ENCODE assay signal across 18 cellular contexts in genomic region chr17:34852614-34853013, GRCh38.
DNase-seq lines count a peak whose midpoint lies in the region; ATAC-seq and TF ChIP-seq lines count a peak whose summit lies in the region.
"Had no signal": no experiment of that assay in that cellular context is flagged by ENCODE, and none has a peak within 500 bp of the region (broad histone marks: within the 10 kb centered on the region; RNA-seq: fewer than 3 reads in every experiment).

No MANE protein-coding gene starts in this region.

- H3K36me3 Mint-ChIP-seq in activated CD8-positive, alpha-beta memory T cell treated with anti-CD3 and anti-CD28 coated beads, Interleukin-2, amount 10 ng/mL, durations not matched to agents 7 days and 5 days: no peaks in the 10 kb centered on the region
- H3K36me3 Mint-ChIP-seq in type B pancreatic cell: no peaks in the 10 kb centered on the region
- no peaks in the 10 kb centered on the region for H3K36me3 Mint-ChIP-seq in effector memory CD8-positive, alpha-beta T cell (ENCODE audit: insufficient read depth)
- H3K36me3 Mint-ChIP-seq: activated naive CD8-positive, alpha-beta T cell treated with anti-CD3 and anti-CD28 coated beads, Interleukin-2, amount 10 ng/mL, durations not matched to agents 7 days and 5 days; CD8-positive, alpha-beta memory T cell; T-cell had no signal

- no peaks in the 10 kb centered on the region for H3K4me1 Mint-ChIP-seq in activated CD8-positive, alpha-beta memory T cell treated with anti-CD3 and anti-CD28 coated beads, Interleukin-2, amount 10 ng/mL, durations not matched to agents 7 days and 5 days
- no peaks in the 10 kb centered on the region for H3K4me1 Mint-ChIP-seq in type B pancreatic cell (ENCODE audit: unreplicated experiment)
- H3K4me1 Mint-ChIP-seq in effector memory CD8-positive, alpha-beta T cell (ENCODE audit: low read depth in 2 of 2): no peaks in the 10 kb centered on the region
- H3K4me1 Mint-ChIP-seq: activated CD4-positive, alpha-beta T cell treated with anti-CD3 and anti-CD28 coated beads for 36 hours; activated naive CD8-positive, alpha-beta T cell treated with anti-CD3 and anti-CD28 coated beads, Interleukin-2, amount 10 ng/mL, durations not matched to agents 7 days and 5 days; CD8-positive, alpha-beta memory T cell had no signal

- no peak overlapping the region for H3K27ac Mint-ChIP-seq in activated CD8-positive, alpha-beta memory T cell treated with anti-CD3 and anti-CD28 coated beads, Interleukin-2, amount 10 ng/mL, durations not matched to agents 7 days and 5 days
- H3K27ac Mint-ChIP-seq in type B pancreatic cell: no peak overlapping the region
- no peak overlapping the region for H3K27ac Mint-ChIP-seq in effector memory CD8-positive, alpha-beta T cell
- H3K27ac Mint-ChIP-seq: activated CD4-positive, alpha-beta T cell treated with anti-CD3 and anti-CD28 coated beads for 36 hours; activated naive CD8-positive, alpha-beta T cell treated with anti-CD3 and anti-CD28 coated beads, Interleukin-2, amount 10 ng/mL, durations not matched to agents 7 days and 5 days; CD8-positive, alpha-beta memory T cell; T-cell had no signal

- H3K4me3 Mint-ChIP-seq in activated CD8-positive, alpha-beta memory T cell treated with anti-CD3 and anti-CD28 coated beads, Interleukin-2, amount 10 ng/mL, durations not matched to agents 7 days and 5 days: no peak overlapping the region
- no peak overlapping the region for H3K4me3 Mint-ChIP-seq in type B pancreatic cell
- H3K4me3 Mint-ChIP-seq in effector memory CD8-positive, alpha-beta T cell: no peak overlapping the region
- H3K4me3 Mint-ChIP-seq: activated CD4-positive, alpha-beta T cell treated with anti-CD3 and anti-CD28 coated beads for 36 hours; activated naive CD8-positive, alpha-beta T cell treated with anti-CD3 and anti-CD28 coated beads, Interleukin-2, amount 10 ng/mL, durations not matched to agents 7 days and 5 days; CD8-positive, alpha-beta memory T cell; T-cell had no signal

- H3K36me3 ChIP-seq in KMS-11 (ENCODE audit: insufficient read depth) (no peaks in the 10 kb centered on the region), body of pancreas (replicated peaks in 1 of 2; ENCODE audit: insufficient read depth in 1 of 2, low read depth in 2 of 2) (no peaks in the 10 kb centered on the region)
- H3K36me3 ChIP-seq: cardiac muscle cell had no signal

- H4K20me1 ChIP-seq in KMS-11 (ENCODE audit: insufficient read depth): no peaks in the 10 kb centered on the region

- no peak for DNase-seq in activated CD8-positive, alpha-beta memory T cell treated with anti-CD3 and anti-CD28 coated beads, Interleukin-2, amount 10 ng/mL, durations not matched to agents 7 days and 5 days
- DNase-seq in activated CD8-positive, alpha-beta memory T cell treated with anti-CD3 and anti-CD28 coated beads, Interleukin-2, amount 50 U/mL, for 4 hours: no peak
- DNase-seq in type B pancreatic cell (ENCODE audit: extremely low spot score, unreplicated experiment) (no peak), body of pancreas (no peak), NCI-H1694 (lab: John Stamatoyannopoulos, UW) (no peak)
- DNase-seq in effector memory CD8-positive, alpha-beta T cell: no peak
- DNase-seq: ACHN; activated CD4-positive, alpha-beta T cell treated with anti-CD3 and anti-CD28 coated beads for 36 hours; activated naive CD8-positive, alpha-beta T cell treated with anti-CD3 and anti-CD28 coated beads, Interleukin-2, amount 10 ng/mL, durations not matched to agents 7 days and 5 days; CD8-positive, alpha-beta memory T cell; NCI-H1105 treated with DMSO at 0.1 percent for 48 hours; NCI-H510A; stimulated activated naive CD4-positive, alpha-beta T cell; T-cell had no signal

- peak; percentile 42 for ATAC-seq in activated CD8-positive, alpha-beta memory T cell treated with anti-CD3 and anti-CD28 coated beads, Interleukin-2, amount 10 ng/mL, durations not matched to agents 7 days and 5 days
- no peak for ATAC-seq in body of pancreas
- no peak for ATAC-seq in effector memory CD8-positive, alpha-beta T cell (replicated peaks)
- ATAC-seq: activated CD4-positive, alpha-beta T cell treated with anti-CD3 and anti-CD28 coated beads for 36 hours; Panc1; T-cell had no signal

- 72 to 73% methylated on average over 4 to 5 of the region's 5 CpGs for WGBS in body of pancreas, 2 donors

- H3K27me3 Mint-ChIP-seq in activated CD8-positive, alpha-beta memory T cell treated with anti-CD3 and anti-CD28 coated beads, Interleukin-2, amount 10 ng/mL, durations not matched to agents 7 days and 5 days: peaks cover 13% of the 10 kb centered on the region
- peaks cover 31% of the 10 kb centered on the region for H3K27me3 Mint-ChIP-seq in type B pancreatic cell
- peaks cover 32 to 48% of the 10 kb centered on the region in 2 donors for H3K27me3 Mint-ChIP-seq in effector memory CD8-positive, alpha-beta T cell
- H3K27me3 Mint-ChIP-seq: activated CD4-positive, alpha-beta T cell treated with anti-CD3 and anti-CD28 coated beads for 36 hours; activated naive CD8-positive, alpha-beta T cell treated with anti-CD3 and anti-CD28 coated beads, Interleukin-2, amount 10 ng/mL, durations not matched to agents 7 days and 5 days had no signal

- no peak overlapping the region for H3K4me2 ChIP-seq in KMS-11

- H2AFZ ChIP-seq in KMS-11 (ENCODE audit: low read depth): no peak overlapping the region

- no peak for TF ChIP-seq POLR2A in body of pancreas (IDR thresholded peaks at IDR 0.05)

- H3K27ac ChIP-seq in KMS-11 (no peak overlapping the region), VCaP (no peak overlapping the region), body of pancreas (no peak overlapping the region)
- H3K27ac ChIP-seq: cardiac muscle cell had no signal

- CTCF ChIA-PET in activated CD8-positive, alpha-beta memory T cell treated with anti-CD3 and anti-CD28 coated beads, Interleukin-2, amount 10 ng/mL, durations not matched to agents 7 days and 5 days (lab: Charles Lee): no interaction called here

- H3K27me3 ChIP-seq in KMS-11 (ENCODE audit: insufficient read depth, low read depth) (no peaks in the 10 kb centered on the region), body of pancreas (no peaks in the 10 kb centered on the region)
- H3K27me3 ChIP-seq: cardiac muscle cell had no signal

- no peaks in the 10 kb centered on the region for H3K79me2 ChIP-seq in KMS-11 (ENCODE audit: insufficient read depth, low read depth)

- H3K9me3 ChIP-seq in body of pancreas: no peaks in the 10 kb centered on the region

- H3K4me3 ChIP-seq in KMS-11 (IDR thresholded peaks at IDR 0.05; ENCODE audit: insufficient read depth, low read depth, low read length): no peak overlapping the region
- H3K4me3 ChIP-seq in body of pancreas: no peak overlapping the region
- H3K4me3 ChIP-seq: cardiac muscle cell had no signal

- intact Hi-C loops in body of pancreas (cut with DNase I): no loop called here

- H3K9me3 Mint-ChIP-seq in activated CD8-positive, alpha-beta memory T cell treated with anti-CD3 and anti-CD28 coated beads, Interleukin-2, amount 10 ng/mL, durations not matched to agents 7 days and 5 days (ENCODE audit: low read depth): no peaks in the 10 kb centered on the region
- H3K9me3 Mint-ChIP-seq in type B pancreatic cell: no peaks in the 10 kb centered on the region
- H3K9me3 Mint-ChIP-seq in effector memory CD8-positive, alpha-beta T cell: no peaks in the 10 kb centered on the region
- H3K9me3 Mint-ChIP-seq: activated naive CD8-positive, alpha-beta T cell treated with anti-CD3 and anti-CD28 coated beads, Interleukin-2, amount 10 ng/mL, durations not matched to agents 7 days and 5 days; CD8-positive, alpha-beta memory T cell; T-cell had no signal

- H3K9ac ChIP-seq in KMS-11: no peak overlapping the region

- H3K4me1 ChIP-seq in KMS-11 (ENCODE audit: low read depth, poor library complexity, severe bottlenecking) (no peaks in the 10 kb centered on the region), body of pancreas (no peaks in the 10 kb centered on the region)

- peak; percentile 36; the same call in 1 of the 2 replicates for TF ChIP-seq CTCF in KMS-11 (conservative IDR thresholded peaks at IDR 0.05; ENCODE audit: low read depth, low read length)
- TF ChIP-seq CTCF in VCaP (conservative IDR thresholded peaks at IDR 0.05): 0 out of 2 replicates have a peak, but pooled peaks have one; percentile 24
- peak; percentile 39 for TF ChIP-seq CTCF in type B pancreatic cell (conservative IDR thresholded peaks at IDR 0.05)
- TF ChIP-seq CTCF in body of pancreas (IDR thresholded peaks at IDR 0.05): no peak

Comparison
In these comparisons a context has a peak if more than half of its experiments do, and no peak if none do; other contexts are left out.
1. CTCF ChIP-seq: peak in KMS-11 (single experiment), VCaP (single experiment) and type B pancreatic cell (single experiment); none in body of pancreas (0 of 7).